Comparison of ENCODE assay signal across 6 cellular contexts in genomic region chr5:176010202-176010601, GRCh38. TPM values are rescaled to one million over a fixed set of nuclear protein-coding genes. Genes with fewer than 3 reads are reported as not detected.
DNase-seq lines count a peak whose midpoint lies in the region; ATAC-seq, FAIRE-seq and TF ChIP-seq lines count a peak whose summit lies in the region.
"Not testable (repeated sequence)": the region's sequence is repeated elsewhere in the genome, so short reads cannot be mapped to it uniquely, and the experiment has no call there.

No MANE protein-coding gene starts in this region.

- TF ChIP-seq POLR2A in H1 (IDR thresholded peaks at IDR 0.05; ENCODE audit: control extremely low read depth in 1 of 2, low read depth in 2 of 2, low read length in 2 of 2), result not testable (repeated sequence)

- TF ChIP-seq EP300 in H1 (IDR thresholded peaks at IDR 0.05; ENCODE audit: borderline replicate concordance in 1 of 2, low read depth in 2 of 2, low read length in 2 of 2), result not testable (repeated sequence)

- not testable (repeated sequence) for H3K4me3 ChIP-seq in H1 (ENCODE audit: extremely low read depth in 1 of 4, insufficient read depth in 2 of 4, low read depth in 3 of 4, low read length in 4 of 4)

- H3K4me1 ChIP-seq in H9 (ENCODE audit: insufficient read depth, low read length); H1 (replicated peaks in 1 of 4; ENCODE audit: control insufficient read depth in 3 of 4, insufficient read depth in 4 of 4, low read length in 3 of 4): not testable (repeated sequence)

- WGBS in H9 (ENCODE audit: extremely low coverage, insufficient read length, low lambda C conversion rate), result no CpG with 5 or more reads among the region's 8 CpGs
- WGBS in H1 (ENCODE audit: extremely low coverage in 1 of 2, insufficient coverage in 1 of 2, insufficient read length in 1 of 2, insufficient replicate concordance in 2 of 2, low coverage in 1 of 2, low lambda C conversion rate in 2 of 2, missing lambda C conversion rate in 1 of 2), 2 experiments, result 60% methylated on average over 4 of the region's 8 CpGs; no CpG with 5 or more reads in 1 of the 2 experiments

- not testable (repeated sequence) for H3K27me3 Mint-ChIP-seq in H9 (ENCODE audit: low read depth); WTC11 (ENCODE audit: low read depth)

- not testable (repeated sequence) for H3K4me1 Mint-ChIP-seq in H9, WTC11

- not testable (repeated sequence) for H3K79me1 ChIP-seq in H9 (ENCODE audit: insufficient read depth, low read depth, low read length, poor library complexity, severe bottlenecking); H1 (ENCODE audit: low read depth, low read length)

- H3K9me3 ChIP-seq in H9 (ENCODE audit: control insufficient read depth, low read depth, low read length); H1 (ENCODE audit: insufficient read depth in 2 of 2, low read depth in 1 of 2, low read length in 1 of 2): not testable (repeated sequence)

- not testable (repeated sequence) for H3K27ac Mint-ChIP-seq in H9, WTC11

- H3K4ac ChIP-seq in H9 (ENCODE audit: low read depth, low read length); H1 (replicated peaks; ENCODE audit: insufficient read length, low read depth, low read length): not testable (repeated sequence)

- not testable (repeated sequence) for H2BK12ac ChIP-seq in H9 (ENCODE audit: insufficient read length, low read depth, low read length); H1 (ENCODE audit: low read depth, low read length)

- ATAC-seq in WTC11, result peak; percentile 42

- not testable (repeated sequence) for H3K36me3 Mint-ChIP-seq in H9 (ENCODE audit: insufficient read depth in 1 of 3, low read depth in 3 of 3); WTC11

- H3K23ac ChIP-seq in H9 (ENCODE audit: insufficient read length, low read depth, low read length); H1 (ENCODE audit: insufficient read length): not testable (repeated sequence)

- CTCF ChIA-PET in WTC11 (lab: Charles Lee); H1 (lab: Charles Lee; ENCODE audit: partially characterized antibody): not testable (repeated sequence)

- not testable (repeated sequence) for H3K79me2 ChIP-seq in H9 (ENCODE audit: insufficient read depth, low read length); H1 (ENCODE audit: control insufficient read depth in 1 of 2, insufficient read depth in 2 of 2, low read length in 2 of 2)

- TF ChIP-seq RAD21 in H1 (IDR thresholded peaks at IDR 0.05 in 1 of 2, conservative IDR thresholded peaks at IDR 0.05 in 1 of 2; ENCODE audit: low read depth in 2 of 2, low read length in 2 of 2), result not testable (repeated sequence)

- H3K14ac ChIP-seq in H9 (ENCODE audit: insufficient read depth, low read length); H1 (ENCODE audit: insufficient read length): not testable (repeated sequence)

- not testable (repeated sequence) for H2BK120ac ChIP-seq in H9 (ENCODE audit: low read depth, low read length, poor library complexity, severe bottlenecking); H1 (replicated peaks; ENCODE audit: low read depth, low read length)

- not testable (repeated sequence) for H2BK15ac ChIP-seq in H9 (ENCODE audit: low read depth, low read length); H1 (ENCODE audit: low read length)

- not testable (repeated sequence) for H3K27me3 ChIP-seq in H9 (ENCODE audit: insufficient read depth, low read length); H1 (replicated peaks in 1 of 4; ENCODE audit: control insufficient read depth in 3 of 4, extremely low read depth in 1 of 4, insufficient read depth in 3 of 4, low read length in 3 of 4)

- H3K56ac ChIP-seq in H9 (ENCODE audit: insufficient read length, low read depth, low read length); H1 (replicated peaks; ENCODE audit: insufficient read length, low read depth, low read length): not testable (repeated sequence)

- H4K91ac ChIP-seq in H9 (ENCODE audit: insufficient read length, low read depth, low read length); H1 (replicated peaks; ENCODE audit: insufficient read length, low read length): not testable (repeated sequence)

- H3K4me3 Mint-ChIP-seq in H9, WTC11: not testable (repeated sequence)

- POLR2A ChIA-PET in WTC11 (lab: Charles Lee); H1 (lab: Charles Lee; ENCODE audit: partially characterized antibody): not testable (repeated sequence)

- FAIRE-seq in H1 (lab: Jason Lieb, UNC), result not testable (repeated sequence)

- not testable (repeated sequence) for H2BK5ac ChIP-seq in H9 (ENCODE audit: insufficient read length, low read length); H1 (ENCODE audit: low read depth, low read length)

- H3K18ac ChIP-seq in H9 (ENCODE audit: insufficient read length, low read depth, low read length); H1 (ENCODE audit: extremely low read depth, low read length): not testable (repeated sequence)

- not testable (repeated sequence) for H2BK20ac ChIP-seq in H9 (ENCODE audit: low read depth, low read length, poor library complexity, severe bottlenecking); H1 (ENCODE audit: low read length)

- not testable (repeated sequence) for H3K9me3 Mint-ChIP-seq in H9, WTC11

- H3K23me2 ChIP-seq in H9 (ENCODE audit: insufficient read length, low read depth, low read length, poor library complexity, severe bottlenecking); H1 (ENCODE audit: low read depth, low read length): not testable (repeated sequence)

- H2AFZ ChIP-seq in H9 (ENCODE audit: low read length); H1 (ENCODE audit: low read length): not testable (repeated sequence)

- not testable (repeated sequence) for H2AK5ac ChIP-seq in H9 (ENCODE audit: insufficient read length, low read length); H1 (ENCODE audit: low read depth, low read length)

- TF ChIP-seq CTCF in H9 (conservative IDR thresholded peaks at IDR 0.05), result peak; percentile 39; the same call in 2 of the 3 replicates
- not testable (repeated sequence) for TF ChIP-seq CTCF in WTC11 (IDR thresholded peaks at IDR 0.05)
- peak in 2 of 3 experiments; percentile 18 to 22; a peak in 2 of 4 replicates for TF ChIP-seq CTCF in H1 (IDR thresholded peaks at IDR 0.05; ENCODE audit: control extremely low read depth in 1 of 3, insufficient read depth in 1 of 3, low read depth in 1 of 3, low read length in 3 of 3)

- H3T11ph ChIP-seq in H9 (ENCODE audit: low read length), result not testable (repeated sequence)

- not testable (repeated sequence) for H3K9ac ChIP-seq in H9 (ENCODE audit: extremely low read depth, insufficient read length, low read length); H1 (replicated peaks in 1 of 4; ENCODE audit: extremely low read depth in 1 of 4, low read depth in 3 of 4, low read length in 3 of 4)

- DNase-seq in D341Med (ENCODE audit: low spot score) (peak; percentile 1), H9 (peak; percentile 31), WTC11 (ENCODE audit: low spot score) (peak; percentile 18), iPS-NIHi11 (ENCODE audit: low spot score) (peak; percentile 1), kidney tubule cell (ENCODE audit: low spot score) (peak; percentile 0)
- DNase-seq in H1 (ENCODE audit: low read depth in 1 of 2, low spot score in 2 of 2), result not testable (repeated sequence)

- not testable (repeated sequence) for H3K27ac ChIP-seq in H9 (ENCODE audit: insufficient read length, low read depth, low read length); H1 (ENCODE audit: low read depth, low read length)

- not testable (repeated sequence) for H4K5ac ChIP-seq in H9 (ENCODE audit: insufficient read length, low read depth, low read length); H1 (ENCODE audit: insufficient read length, low read depth, low read length)

- H3K4me2 ChIP-seq in H9 (ENCODE audit: insufficient read depth, insufficient read length, low read length); H1 (ENCODE audit: insufficient read depth in 1 of 2, low read depth in 2 of 2, low read length in 2 of 2): not testable (repeated sequence)

- H4K8ac ChIP-seq in H9 (replicated peaks; ENCODE audit: insufficient read length, low read depth, low read length); H1 (ENCODE audit: extremely low read depth, insufficient read depth, low read length): not testable (repeated sequence)

- H4K20me1 ChIP-seq in H9 (ENCODE audit: control insufficient read depth, insufficient read depth, insufficient read length); H1 (replicated peaks in 1 of 2; ENCODE audit: control insufficient read depth in 1 of 2, insufficient read depth in 2 of 2, low read length in 2 of 2): not testable (repeated sequence)

- H3K36me3 ChIP-seq in H1 (ENCODE audit: control insufficient read depth in 2 of 4, insufficient read depth in 4 of 4, low read length in 3 of 4), result not testable (repeated sequence)

RNA-seq across cellular contexts. Expression of gene THOC3, which starts 42.1 kb away (rescaled TPM):
- 123 TPM in 2 replicates for total RNA-seq in H9 (2021)
- total RNA-seq in WTC11 (2021), result 119 to 125 TPM (median 124 TPM) in 3 replicates
- 82.7 and 87.1 TPM in 2 replicates for total RNA-seq in H1 (2021; fragmentation: NEBNext Ultra II Directional; extraction: Animal tissue kit (Norgen Biotek cat#: 25700))
- polyA plus RNA-seq in H1 (2011; rRNA removed), result 60.2 and 65.9 TPM in 2 replicates
- polyA plus RNA-seq in H1 (2011; cell fraction: cytosol; rRNA removed), result 81.4 TPM
- 45.0 TPM for polyA plus RNA-seq in H1 (2011; cell fraction: nucleus; rRNA removed)
- 48.5 to 102 TPM (median 78.4 TPM) in 4 replicates for polyA plus RNA-seq in H1 (2012, experiment 1 of 2)
- polyA plus RNA-seq in H1 (2012, experiment 2 of 2), result 42.7 TPM
- polyA plus RNA-seq in H1 (2013, experiment 1 of 2), result 39.7 TPM
- 45.8 TPM for polyA plus RNA-seq in H1 (2013, experiment 2 of 2)
- 178 and 217 TPM in 2 replicates for polyA minus RNA-seq in H1 (2011; rRNA and poly(A)+ RNA removed)
- 56.9 TPM for polyA minus RNA-seq in H1 (2011; cell fraction: cytosol; rRNA and poly(A)+ RNA removed)
- polyA minus RNA-seq in H1 (2011; cell fraction: nucleus; rRNA and poly(A)+ RNA removed), result 90.4 TPM
